Comparison of ENCODE assay signal across 1 cellular context in genomic region chr6:63516186-63516944, GRCh38.
TF ChIP-seq lines count a peak whose summit lies in the region.

No MANE protein-coding gene starts in this region.

TF ChIP-seq in HepG2, 621 proteins besides CTCF, POLR2A, EP300 and RAD21 (continued from another document and continues in another):
- peak; percentile 62; the same call in 1 of the 2 replicates for TF ChIP-seq HNF1B (CRISPR knock-in tag; IDR thresholded peaks at IDR 0.05)
- no peak for TF ChIP-seq KDM5B (CRISPR knock-in tag; IDR thresholded peaks at IDR 0.05; ENCODE audit: borderline replicate concordance)
- no peak for TF ChIP-seq HINFP (CRISPR knock-in tag; IDR thresholded peaks at IDR 0.05; ENCODE audit: low read depth)
- TF ChIP-seq ZNF720 (CRISPR knock-in tag; IDR thresholded peaks at IDR 0.05), result no peak
- no peak for TF ChIP-seq ADNP (CRISPR knock-in tag; IDR thresholded peaks at IDR 0.05)
- no peak for TF ChIP-seq ZNF382 (CRISPR knock-in tag; IDR thresholded peaks at IDR 0.05; ENCODE audit: borderline replicate concordance)
- peak; percentile 54; the same call in 1 of the 2 replicates for TF ChIP-seq GLI4 (CRISPR knock-in tag; IDR thresholded peaks at IDR 0.05; ENCODE audit: borderline replicate concordance)
- TF ChIP-seq ZSCAN31 (CRISPR knock-in tag; IDR thresholded peaks at IDR 0.05; ENCODE audit: low read depth), result peak; percentile 55; the same call in 1 of the 2 replicates
- TF ChIP-seq FOXA3 (CRISPR knock-in tag; IDR thresholded peaks at IDR 0.05), result peak; percentile 93
- peak; percentile 97 for TF ChIP-seq HDAC2 (CRISPR knock-in tag; IDR thresholded peaks at IDR 0.05)
- no peak for TF ChIP-seq TBP (CRISPR knock-in tag; IDR thresholded peaks at IDR 0.05)
- TF ChIP-seq NFAT5 (CRISPR knock-in tag; IDR thresholded peaks at IDR 0.05), result no peak
- no peak for TF ChIP-seq NCOA5 (CRISPR knock-in tag; IDR thresholded peaks at IDR 0.05)
- 0 out of 2 replicates have a peak, but pooled peaks have one; percentile 31 for TF ChIP-seq GZF1 (CRISPR knock-in tag; IDR thresholded peaks at IDR 0.05)
- TF ChIP-seq ZNF580 (CRISPR knock-in tag; IDR thresholded peaks at IDR 0.05; ENCODE audit: borderline replicate concordance, low read depth), result no peak; the same call in 1 of the 2 replicates
- peak; percentile 86 for TF ChIP-seq TFE3 (CRISPR knock-in tag; IDR thresholded peaks at IDR 0.05)
- TF ChIP-seq E2F2 (CRISPR knock-in tag; IDR thresholded peaks at IDR 0.05; ENCODE audit: borderline replicate concordance), result no peak
- TF ChIP-seq CHD4 (IDR thresholded peaks at IDR 0.05; ENCODE audit: borderline replicate concordance, low read length), result peak; percentile 95
- TF ChIP-seq ZNF670 (CRISPR knock-in tag; IDR thresholded peaks at IDR 0.05; ENCODE audit: borderline replicate concordance), result no peak
- TF ChIP-seq FOXO1 (CRISPR knock-in tag; IDR thresholded peaks at IDR 0.05), result peak; percentile 93
- TF ChIP-seq ZSCAN12 (CRISPR knock-in tag; IDR thresholded peaks at IDR 0.05), result no peak
- TF ChIP-seq CERS6 (CRISPR knock-in tag; IDR thresholded peaks at IDR 0.05), result no peak
- no peak for TF ChIP-seq ZNF512 (CRISPR knock-in tag; IDR thresholded peaks at IDR 0.05)
- no peak for TF ChIP-seq ZNF367 (CRISPR knock-in tag; IDR thresholded peaks at IDR 0.05; ENCODE audit: borderline replicate concordance)
- peak in 1 of 2 experiments; percentile 90; a peak in 2 of 4 replicates for TF ChIP-seq ATF4 (CRISPR knock-in tag; IDR thresholded peaks at IDR 0.05)
- no peak for TF ChIP-seq AGO1 (IDR thresholded peaks at IDR 0.05; ENCODE audit: low read depth, low read length, poor library complexity, severe bottlenecking)
- TF ChIP-seq YEATS2 (CRISPR knock-in tag; IDR thresholded peaks at IDR 0.05; ENCODE audit: borderline replicate concordance), result no peak
- no peak for TF ChIP-seq BRCA1 (CRISPR knock-in tag; IDR thresholded peaks at IDR 0.05)
- peak; percentile 99 for TF ChIP-seq ISL2 (CRISPR knock-in tag; IDR thresholded peaks at IDR 0.05)
- peak; percentile 34 for TF ChIP-seq ZNF18 (CRISPR knock-in tag; IDR thresholded peaks at IDR 0.05; ENCODE audit: insufficient replicate concordance)
- peak; percentile 46; the same call in 1 of the 2 replicates for TF ChIP-seq MEIS2 (CRISPR knock-in tag; IDR thresholded peaks at IDR 0.05)
- TF ChIP-seq ARID3A (IDR thresholded peaks at IDR 0.05; ENCODE audit: low read depth, low read length), result peak; percentile 97
- no peak for TF ChIP-seq IKZF4 (CRISPR knock-in tag; IDR thresholded peaks at IDR 0.05; ENCODE audit: borderline replicate concordance, low read depth, not compliant biosample characterization)
